Comparison of ENCODE assay signal across 27 cellular contexts in the genomic region with DNA sequence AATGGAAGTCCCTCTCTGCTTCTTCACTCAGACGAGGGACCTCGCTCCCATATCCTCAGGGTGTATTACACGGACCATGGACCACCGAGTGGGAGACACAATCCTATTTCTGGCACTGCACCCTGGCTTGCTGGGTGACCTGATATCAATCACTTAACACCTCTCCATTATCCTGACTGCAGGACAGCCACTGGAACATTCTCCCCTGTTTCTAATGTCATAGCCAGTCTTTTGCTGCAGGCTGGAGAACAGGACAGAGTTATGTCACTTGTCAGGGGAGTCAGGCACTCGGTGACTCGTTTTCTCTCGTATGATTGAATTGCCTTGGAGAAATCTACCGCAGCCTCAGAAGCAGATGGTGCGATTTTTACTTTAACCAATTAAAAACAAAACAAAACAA.
DNase-seq lines count a peak whose midpoint lies in the region; ATAC-seq, FAIRE-seq and TF ChIP-seq lines count a peak whose summit lies in the region.
"Had no signal": no experiment of that assay in that cellular context is flagged by ENCODE, and none has a peak within 500 bp of the region (broad histone marks: within the 10 kb centered on the region; RNA-seq: fewer than 3 reads in every experiment).

No MANE protein-coding gene starts in this region.

- FAIRE-seq in GM12891 (lab: Jason Lieb, UNC), result no peak
- FAIRE-seq: A549, D721Med, GM12878, GM18507, H1 had no signal

- no peak overlapping the region for H3K4me2 ChIP-seq in PC-9
- H3K4me2 ChIP-seq: A549; BLaER1 treated with 17β-estradiol and CSF1 and Interleukin-3, amounts not matched to agents 10 nM and 100 nM had no signal

- ATAC-seq in Right ventricle myocardium superior (ENCODE audit: poor library complexity) (peak; percentile 82), heart right ventricle (peak; percentile 42 to 94 (median 85)), right cardiac atrium (peak; percentile 67 to 68)
- ATAC-seq: A549, GM12878 had no signal

- DNase-seq in Right ventricle myocardium superior, result no peak
- no peak for DNase-seq in cardiac septum (ENCODE audit: low spot score)
- DNase-seq in heart right ventricle, result peak in 1 of 2 donors; percentile 13
- DNase-seq in right cardiac atrium, result no peak
- DNase-seq in retina, result peak; percentile 8
- DNase-seq in GM12891 (ENCODE audit: insufficient read length, low spot score), result no peak
- DNase-seq in NCI-H187 (lab: John Stamatoyannopoulos, UW), result no peak
- DNase-seq in PC-9, result no peak
- DNase-seq: 8988T; ACHN; AML-193; BE2C; CD4-positive, alpha-beta T cell; CD8-positive, alpha-beta memory T cell; DMS 273 treated with DMSO at 0.1 percent for 48 hours; DMS79; EL; GDM1; GM23248; H7; HCEC 1CT had no signal

- H3K27ac ChIP-seq in heart right ventricle, result peak overlapping the region in 4 of 10 donors; percentile 4 to 51 (median 34)
- no peak overlapping the region for H3K27ac ChIP-seq in right cardiac atrium (ENCODE audit: low read length)
- no peak overlapping the region for H3K27ac ChIP-seq in PC-9
- H3K27ac ChIP-seq: A549; BLaER1 treated with 17β-estradiol and CSF1 and Interleukin-3, amounts not matched to agents 10 nM and 100 nM; GM23248 had no signal

- H3K4me3 ChIP-seq in heart right ventricle, result no peak overlapping the region
- H3K4me3 ChIP-seq in right cardiac atrium (ENCODE audit: low read length), result no peak overlapping the region
- no peak overlapping the region for H3K4me3 ChIP-seq in PC-9
- H3K4me3 ChIP-seq: A549; BLaER1 treated with 17β-estradiol and CSF1 and Interleukin-3, amounts not matched to agents 10 nM and 100 nM; GM12878; GM23248 had no signal

- TF ChIP-seq CTCF in heart right ventricle (IDR thresholded peaks at IDR 0.05) (no peak), PC-9 (conservative IDR thresholded peaks at IDR 0.05) (no peak)

- H3K9me2 ChIP-seq in PC-9 (ENCODE audit: insufficient read depth), result no peaks in the 10 kb centered on the region

- H3K36me3 ChIP-seq in heart right ventricle, result no peaks in the 10 kb centered on the region
- H3K36me3 ChIP-seq in PC-9 (ENCODE audit: low read depth), result no peaks in the 10 kb centered on the region
- H3K36me3 ChIP-seq: BE2C; BLaER1 treated with 17β-estradiol and CSF1 and Interleukin-3, amounts not matched to agents 10 nM and 100 nM had no signal

- BruUV-seq in PC-9 (replicated peaks; lab: Mats Ljungman, UMichigan), result no TSS peak

- CTCF ChIA-PET in PC-9 (lab: Charles Lee), result no interaction called here

- WGBS in heart right ventricle, 2 donors, result 35 to 51% methylated on average over 9 of the region's 9 CpGs
- WGBS in right cardiac atrium, result 49% methylated on average over 9 of the region's 9 CpGs

- no peaks in the 10 kb centered on the region for H3K79me2 ChIP-seq in PC-9 (ENCODE audit: low read depth)

- no peaks in the 10 kb centered on the region for H4K20me1 ChIP-seq in PC-9 (ENCODE audit: insufficient read depth)
- H4K20me1 ChIP-seq: BLaER1 treated with 17β-estradiol and CSF1 and Interleukin-3, amounts not matched to agents 10 nM and 100 nM had no signal

- H3K9me3 ChIP-seq in heart right ventricle, result no peaks in the 10 kb centered on the region
- H3K9me3 ChIP-seq in right cardiac atrium (ENCODE audit: control insufficient read depth, low read length), result no peaks in the 10 kb centered on the region
- H3K9me3 ChIP-seq in PC-9 (ENCODE audit: insufficient read depth, low read depth), result no peaks in the 10 kb centered on the region
- H3K9me3 ChIP-seq: A549; BE2C; BLaER1 treated with 17β-estradiol and CSF1 and Interleukin-3, amounts not matched to agents 10 nM and 100 nM had no signal

- intact Hi-C loops in Right ventricle myocardium superior (cut with DNase I), result no loop called here
- intact Hi-C loops in cardiac septum (cut with DNase I), result no loop called here
- intact Hi-C loops in heart right ventricle (cut with DNase I), result no loop called here
- intact Hi-C loops in right cardiac atrium (cut with DNase I), result no loop called here
- intact Hi-C loops in PC-9 (cut with micrococcal nuclease; ENCODE audit: unreplicated experiment), result no loop called here

- no peaks in the 10 kb centered on the region for H3F3A ChIP-seq in PC-9 (ENCODE audit: insufficient read depth, low read depth)

- H2AFZ ChIP-seq in PC-9, result no peak overlapping the region
- H2AFZ ChIP-seq: GM23248 had no signal

- TF ChIP-seq POLR2A in GM12891 (IDR thresholded peaks at IDR 0.05; ENCODE audit: low read depth, low read length), result no peak

- peaks cover 0 to 20% (median 3%) of the 10 kb centered on the region in 9 donors for H3K4me1 ChIP-seq in heart right ventricle
- peaks cover 1% of the 10 kb centered on the region for H3K4me1 ChIP-seq in right cardiac atrium (ENCODE audit: control insufficient read depth, insufficient read depth, low read length)
- H3K4me1 ChIP-seq in PC-9 (replicated peaks; ENCODE audit: insufficient read depth), result no peaks in the 10 kb centered on the region
- H3K4me1 ChIP-seq: A549; BE2C; BLaER1 treated with 17β-estradiol and CSF1 and Interleukin-3, amounts not matched to agents 10 nM and 100 nM had no signal

- POLR2A ChIA-PET in PC-9 (lab: Charles Lee; ENCODE audit: unreplicated experiment), result no interaction called here

- H3K27me3 ChIP-seq in heart right ventricle (no peaks in the 10 kb centered on the region), right cardiac atrium (ENCODE audit: control insufficient read depth, insufficient read depth) (no peaks in the 10 kb centered on the region), PC-9 (ENCODE audit: insufficient read depth, low read depth) (no peaks in the 10 kb centered on the region)
- H3K27me3 ChIP-seq: BE2C; BLaER1 treated with 17β-estradiol and CSF1 and Interleukin-3, amounts not matched to agents 10 nM and 100 nM had no signal

TF ChIP-seq in GM12891, 5 proteins besides CTCF, POLR2A, EP300 and RAD21:
- no peak for TF ChIP-seq POLR2AphosphoS5 (IDR thresholded peaks at IDR 0.05; ENCODE audit: low read depth, low read length)
- no peak for TF ChIP-seq POU2F2 (IDR thresholded peaks at IDR 0.05; ENCODE audit: low read depth, low read length)
- TF ChIP-seq SPI1 (IDR thresholded peaks at IDR 0.05; ENCODE audit: low read depth, low read length), result no peak
- TF ChIP-seq TAF1 (IDR thresholded peaks at IDR 0.05; ENCODE audit: low read depth, low read length), result no peak
- no peak for TF ChIP-seq PAX5 (IDR thresholded peaks at IDR 0.05; ENCODE audit: insufficient read depth, low read length, severe bottlenecking)
